8 cellular contexts compared by ENCODE assay signal in genomic region chr4:86594559-86595425, GRCh38. TPM values are rescaled to one million over a fixed set of nuclear protein-coding genes. Genes with fewer than 3 reads are reported as not detected.
DNase-seq lines count a peak whose midpoint lies in the region; ATAC-seq and TF ChIP-seq lines count a peak whose summit lies in the region.

No MANE protein-coding gene starts in this region.

- H3K27ac ChIP-seq in DND-41 (ENCODE audit: low read length) (no peak overlapping the region), colonic mucosa (peak overlapping the region; percentile 71), layer of hippocampus (ENCODE audit: low read depth, low read length) (peak overlapping the region; percentile 80)

- H3K9me3 ChIP-seq in DND-41 (ENCODE audit: insufficient read depth, low read length, severe bottlenecking), result no peaks in the 10 kb centered on the region
- no peaks in the 10 kb centered on the region for H3K9me3 ChIP-seq in colonic mucosa

- no peaks in the 10 kb centered on the region for H3K36me3 ChIP-seq in DND-41 (ENCODE audit: insufficient read depth, low read length)
- H3K36me3 ChIP-seq in colonic mucosa, result no peaks in the 10 kb centered on the region

- H3K27me3 ChIP-seq in DND-41 (ENCODE audit: insufficient read depth, low read length, poor library complexity) (peaks cover 21% of the 10 kb centered on the region), colonic mucosa (no peaks in the 10 kb centered on the region), layer of hippocampus (ENCODE audit: control insufficient read depth, insufficient read depth, low read length) (no peaks in the 10 kb centered on the region)

- no peak overlapping the region for H3K4me2 ChIP-seq in DND-41 (ENCODE audit: insufficient read depth, low read length)

- DNase-seq in DND-41, result peak; percentile 15
- peak; percentile 45 for DNase-seq in HS-5 (ENCODE audit: low read depth)
- peak; percentile 65 for DNase-seq in SW480 (ENCODE audit: low spot score)
- DNase-seq in colonic mucosa, result peak; percentile 30
- DNase-seq in stimulated activated CD4-positive, alpha-beta T cell treated with anti-CD3 and anti-CD28 coated beads, Interleukin-4, amount 100 ng/mL, for 1 hour, result peak; percentile 10
- DNase-seq in NCI-H1436 (lab: John Stamatoyannopoulos, UW), result no peak

- intact Hi-C loops in colonic mucosa (cut with DNase I), result loop anchor here (5.0 kb wide), 1 partner anchor 97 kb away; no protein-coding TSS in a partner anchor

- no peaks in the 10 kb centered on the region for H4K20me1 ChIP-seq in DND-41 (ENCODE audit: insufficient read depth, low read length)

- H3K79me2 ChIP-seq in DND-41 (ENCODE audit: insufficient read depth, low read length), result no peaks in the 10 kb centered on the region

- no peak for TF ChIP-seq CTCF in DND-41 (IDR thresholded peaks at IDR 0.05; ENCODE audit: borderline replicate concordance, extremely low read depth, low read length, poor library complexity, severe bottlenecking)
- TF ChIP-seq CTCF in colonic mucosa (IDR thresholded peaks at IDR 0.05), result no peak

- no peak overlapping the region for H3K9ac ChIP-seq in DND-41 (ENCODE audit: low read depth, low read length)
- peak overlapping the region; percentile 53 to 55 for H3K9ac ChIP-seq in colonic mucosa (ENCODE audit: low read depth in 2 of 2, low read length in 2 of 2)

- peak; percentile 59 for ATAC-seq in DND-41 (ENCODE audit: insufficient read depth, low read depth)
- peak; percentile 9 for ATAC-seq in GM21360 (IDR thresholded peaks at IDR 0.05; ENCODE audit: unreplicated experiment)

- H3K4me1 ChIP-seq in DND-41 (ENCODE audit: insufficient read depth, low read length) (no peaks in the 10 kb centered on the region), colonic mucosa (no peaks in the 10 kb centered on the region)

- no peak overlapping the region for H3K4me3 ChIP-seq in DND-41 (ENCODE audit: low read depth in 1 of 2, low read length in 2 of 2)
- H3K4me3 ChIP-seq in colonic mucosa, result peak overlapping the region; percentile 60

- H2AFZ ChIP-seq in DND-41 (ENCODE audit: low read depth, low read length), result no peak overlapping the region

RNA-seq across cellular contexts. Expression of gene PTPN13, which starts 0.7 kb away (rescaled TPM):
- 1 to 10 TPM; 2.6 to 4.2 TPM for total RNA-seq in colonic mucosa
